8 cellular contexts compared by ENCODE assay signal in genomic region chr19:12890787-12891552, GRCh38. TPM values are rescaled to one million over a fixed set of nuclear protein-coding genes. Genes with fewer than 3 reads are reported as not detected.
DNase-seq lines count a peak whose midpoint lies in the region; ATAC-seq and TF ChIP-seq lines count a peak whose summit lies in the region.

GCDH (plus strand) TSS chr19:12891160; CDS start chr19:12891305, 145 bp downstream.

- ATAC-seq in GM19035 (IDR thresholded peaks at IDR 0.05; ENCODE audit: unreplicated experiment) (peak; percentile 91), HG03354 (IDR thresholded peaks at IDR 0.05; ENCODE audit: poor library complexity, severe bottlenecking, unreplicated experiment) (peak; percentile 90)

- H3K4me3 ChIP-seq in AG10803 (ENCODE audit: low read length): peak within 1 kb of the TSS; percentile 97

- no peak for TF ChIP-seq CTCF in AG10803 (conservative IDR thresholded peaks at IDR 0.05; ENCODE audit: low read length)

- peak; percentile 99 for DNase-seq in AG10803 (ENCODE audit: low read depth)
- peak; percentile 99 for DNase-seq in NCI-H510A (lab: John Stamatoyannopoulos, UW)
- DNase-seq in activated CD4-positive, alpha-beta T cell treated with anti-CD3 and anti-CD28 coated beads for 1 hour: peak; percentile 93
- peak; percentile 97 for DNase-seq in cerebellum (ENCODE audit: low spot score)
- DNase-seq in islet precursor cell: peak; percentile 99
- peak; percentile 91 to 96 (median 95) for DNase-seq in stimulated activated CD4-positive, alpha-beta T cell treated with anti-CD3 and anti-CD28 coated beads, Interleukin-12 subunit alpha, Interleukin-12 subunit beta, amount 100 ng/mL, for 48 hours (ENCODE audit: low read depth in 2 of 3, low spot score in 1 of 3)

RNA-seq across cellular contexts. Expression of gene GCDH, which starts in this region (rescaled TPM):
- total RNA-seq in cerebellum: 20.0 TPM

Comparison
In these comparisons a context has a peak if more than half of its experiments do, and no peak if none do; other contexts are left out.
1. Peak in every context shown above with its lines: DNase-seq, ATAC-seq and H3K4me3 ChIP-seq.